In genomic region chr9:97772145-97772544, GRCh38 we compare ENCODE assay signal across 1 cellular context.
TF ChIP-seq lines count a peak whose summit lies in the region.

No MANE protein-coding gene starts in this region.

TF ChIP-seq in GM23338, 12 proteins besides CTCF, POLR2A, EP300 and RAD21 (continued from another document):
- TF ChIP-seq ZNF462 (CRISPR knock-in tag; IDR thresholded peaks at IDR 0.05) (no peak), EZH2 (IDR thresholded peaks at IDR 0.05; ENCODE audit: low read depth, unreplicated experiment) (no peak), STAT1 (IDR thresholded peaks at IDR 0.05; ENCODE audit: unreplicated experiment) (no peak), NANOG (IDR thresholded peaks at IDR 0.05; ENCODE audit: borderline replicate concordance) (no peak), ETS1 (IDR thresholded peaks at IDR 0.05) (no peak), CREB1 (CRISPR knock-in tag; IDR thresholded peaks at IDR 0.05; ENCODE audit: low read depth) (no peak), EZH2phosphoT487 (IDR thresholded peaks at IDR 0.05; ENCODE audit: unreplicated experiment) (no peak), ZNF331 (CRISPR knock-in tag; IDR thresholded peaks at IDR 0.05; ENCODE audit: low read depth) (no peak), ZNF114 (CRISPR knock-in tag; IDR thresholded peaks at IDR 0.05) (no peak)
